In genomic region chr14:68403191-68403781, GRCh38 we compare ENCODE assay signal across 11 cellular contexts.
DNase-seq lines count a peak whose midpoint lies in the region; ATAC-seq and TF ChIP-seq lines count a peak whose summit lies in the region.
"Had no signal": no experiment of that assay in that cellular context is flagged by ENCODE, and none has a peak within 500 bp of the region (broad histone marks: within the 10 kb centered on the region; RNA-seq: fewer than 3 reads in every experiment).

No MANE protein-coding gene starts in this region.

- H3K36me3 Mint-ChIP-seq in Caco-2 (ENCODE audit: insufficient read depth, unreplicated experiment), result no peaks in the 10 kb centered on the region

- no TSS peak for BruUV-seq in Caco-2 (replicated peaks; lab: Mats Ljungman, UMichigan)

- ATAC-seq in HG03108 (IDR thresholded peaks at IDR 0.05; ENCODE audit: unreplicated experiment), result no peak

- H3K4me2 ChIP-seq in OCI-LY1 (ENCODE audit: low read length), result peak overlapping the region; percentile 1; the same call in 1 of the 2 replicates

- H3K9me2 ChIP-seq in OCI-LY1 (ENCODE audit: low read depth, low read length), result no peaks in the 10 kb centered on the region

- peaks cover 36% of the 10 kb centered on the region for H3K4me1 ChIP-seq in Caco-2
- peaks cover 80% of the 10 kb centered on the region for H3K4me1 ChIP-seq in OCI-LY1 (ENCODE audit: insufficient read depth, low read length, severe bottlenecking)
- H3K4me1 ChIP-seq in skeletal muscle tissue (ENCODE audit: control insufficient read depth in 3 of 3, insufficient read depth in 3 of 3, low read length in 3 of 3), result peaks cover 24 to 34% (median 25%) of the 10 kb centered on the region in 3 donors

- H2AFZ ChIP-seq in OCI-LY1 (ENCODE audit: low read length), result no peak overlapping the region

- TF ChIP-seq CTCF in Caco-2 (IDR thresholded peaks at IDR 0.05; ENCODE audit: insufficient read depth in 1 of 2, low read depth in 1 of 2, low read length in 1 of 2, severe bottlenecking in 1 of 2, unreplicated experiment in 1 of 2) (no peak), OCI-LY1 (IDR thresholded peaks at IDR 0.05; ENCODE audit: low read length) (no peak)

- H3K36me3 ChIP-seq in Caco-2 (ENCODE audit: control insufficient read depth, insufficient read depth, low read length), result no peaks in the 10 kb centered on the region
- no peaks in the 10 kb centered on the region for H3K36me3 ChIP-seq in OCI-LY1 (ENCODE audit: insufficient read depth, low read length)
- no peaks in the 10 kb centered on the region for H3K36me3 ChIP-seq in skeletal muscle tissue (ENCODE audit: control insufficient read depth in 3 of 3, insufficient read depth in 3 of 3, low read length in 3 of 3)
- H3K36me3 ChIP-seq: SJCRH30 had no signal

- intact Hi-C loops in Caco-2 (cut with micrococcal nuclease; ENCODE audit: unreplicated experiment), result loop anchor here (5.0 kb wide), 1 partner anchor 64 kb away; no protein-coding TSS in a partner anchor

- no peak for DNase-seq in Caco-2
- peak; percentile 27 for DNase-seq in foreskin melanocyte
- DNase-seq in D341Med (ENCODE audit: low spot score), result no peak
- DNase-seq in central memory CD4-positive, alpha-beta T cell, result no peak
- no peak for DNase-seq in NCI-H524 (lab: John Stamatoyannopoulos, UW)
- DNase-seq: activated CD4-positive, alpha-beta T cell treated with anti-CD3 and anti-CD28 coated beads for 4 hours; SJCRH30 had no signal

- H3K4me3 ChIP-seq in Caco-2 (ENCODE audit: low read depth, low read length) (no peak overlapping the region), OCI-LY1 (ENCODE audit: low read depth, low read length, poor library complexity, severe bottlenecking) (no peak overlapping the region), skeletal muscle tissue (ENCODE audit: low read length in 3 of 3) (no peak overlapping the region)
- H3K4me3 ChIP-seq: SJCRH30 had no signal

- H3K27me3 Mint-ChIP-seq in Caco-2 (ENCODE audit: insufficient read depth, unreplicated experiment), result no peaks in the 10 kb centered on the region
- H3K27me3 Mint-ChIP-seq: activated naive CD4-positive, alpha-beta T cell treated with anti-CD3 and anti-CD28 coated beads, Interleukin-2, amount 50 U/mL, for 24 hours had no signal

- H3K9ac ChIP-seq in OCI-LY1 (ENCODE audit: low read length) (peak overlapping the region; percentile 46; the same call in 1 of the 2 replicates), skeletal muscle tissue (ENCODE audit: low read depth in 1 of 3, low read length in 3 of 3) (no peak overlapping the region)

- no peaks in the 10 kb centered on the region for H4K20me1 ChIP-seq in OCI-LY1 (ENCODE audit: insufficient read depth, low read length)

- POLR2A ChIA-PET in Caco-2 (lab: Charles Lee), result interaction anchor here (0.5 to 0.7 kb wide), 2 partner anchors 67 to 97 kb away, joined by 3 to 5 read pairs; no protein-coding TSS in a partner anchor

- no peaks in the 10 kb centered on the region for H3K9me3 Mint-ChIP-seq in Caco-2 (ENCODE audit: unreplicated experiment)
- H3K9me3 Mint-ChIP-seq: activated naive CD4-positive, alpha-beta T cell treated with anti-CD3 and anti-CD28 coated beads, Interleukin-2, amount 50 U/mL, for 24 hours had no signal

- H3K27me3 ChIP-seq in Caco-2 (replicated peaks; ENCODE audit: control insufficient read depth, insufficient read depth, low read length) (no peaks in the 10 kb centered on the region), OCI-LY1 (ENCODE audit: insufficient read depth, low read length) (no peaks in the 10 kb centered on the region), skeletal muscle tissue (ENCODE audit: control insufficient read depth in 3 of 3, insufficient read depth in 3 of 3, low read length in 3 of 3) (no peaks in the 10 kb centered on the region)
- H3K27me3 ChIP-seq: SJCRH30 had no signal

- peak overlapping the region; percentile 73 for H3K27ac Mint-ChIP-seq in Caco-2 (ENCODE audit: unreplicated experiment)
- H3K27ac Mint-ChIP-seq: activated naive CD4-positive, alpha-beta T cell treated with anti-CD3 and anti-CD28 coated beads, Interleukin-2, amount 50 U/mL, for 24 hours had no signal

- H3K4me3 Mint-ChIP-seq in Caco-2 (ENCODE audit: unreplicated experiment), result no peak overlapping the region
- H3K4me3 Mint-ChIP-seq: activated naive CD4-positive, alpha-beta T cell treated with anti-CD3 and anti-CD28 coated beads, Interleukin-2, amount 50 U/mL, for 24 hours had no signal

- no peaks in the 10 kb centered on the region for H3K79me2 ChIP-seq in OCI-LY1 (ENCODE audit: insufficient read depth, low read length)

- H3K9me3 ChIP-seq in Caco-2 (no peaks in the 10 kb centered on the region), OCI-LY1 (ENCODE audit: low read length) (no peaks in the 10 kb centered on the region), skeletal muscle tissue (ENCODE audit: control insufficient read depth in 3 of 3, low read length in 3 of 3) (no peaks in the 10 kb centered on the region)
- H3K9me3 ChIP-seq: SJCRH30 had no signal

- H3K27ac ChIP-seq in OCI-LY1 (ENCODE audit: low read depth, low read length, poor library complexity, severe bottlenecking), result peak overlapping the region; percentile 70
- peak overlapping the region; percentile 21 for H3K27ac ChIP-seq in skeletal muscle tissue (ENCODE audit: low read depth, low read length)
- H3K27ac ChIP-seq: SJCRH30 had no signal

- peaks cover 32% of the 10 kb centered on the region for H3K4me1 Mint-ChIP-seq in Caco-2 (ENCODE audit: low read depth, unreplicated experiment)

- CTCF ChIA-PET in Caco-2 (lab: Charles Lee), result no interaction called here

- H3F3A ChIP-seq in OCI-LY1 (ENCODE audit: insufficient read depth, low read length), result peaks cover 10% of the 10 kb centered on the region
